Comparison of ENCODE assay signal across 16 cellular contexts in the genomic region with DNA sequence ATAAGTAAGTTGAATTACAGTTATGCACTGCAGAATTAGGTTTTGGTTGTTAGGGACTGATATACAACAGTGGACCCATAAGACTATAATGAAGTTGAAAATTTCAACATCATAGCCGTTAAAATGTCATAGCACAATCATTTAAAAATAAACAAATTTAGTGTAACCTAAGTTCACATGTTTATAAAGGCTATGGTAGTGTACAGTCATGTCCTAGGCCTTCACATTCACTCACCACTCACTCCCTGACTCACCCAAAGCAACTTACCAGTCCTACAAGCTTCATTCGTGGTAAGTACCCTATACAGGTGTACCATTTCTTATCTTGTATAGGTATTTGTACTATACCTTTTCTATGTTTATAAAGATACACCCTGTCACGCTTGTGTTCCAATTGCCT.
"Had no signal": no experiment of that assay in that cellular context is flagged by ENCODE, and none has a peak within 500 bp of the region (broad histone marks: within the 10 kb centered on the region; RNA-seq: fewer than 3 reads in every experiment).

No MANE protein-coding gene starts in this region.

- H3K36me3 Mint-ChIP-seq: activated naive CD4-positive, alpha-beta T cell treated with anti-CD3 and anti-CD28 coated beads, Interleukin-2, amount 10 ng/mL, durations not matched to agents 7 days and 5 days; neural progenitor cell; stimulated activated memory B cell treated with anti-CD40 and anti-IgM and Interleukin-4, amounts not matched to agents 10 μg/mL and 1 μg/mL and 100 μg/mL, for 72 hours had no signal

- H3K4me3 Mint-ChIP-seq: activated CD4-positive, alpha-beta T cell treated with anti-CD3 and anti-CD28 coated beads, Interleukin-2, amount 10 ng/mL, durations not matched to agents 24 days and 14 days; activated naive CD4-positive, alpha-beta T cell treated with anti-CD3 and anti-CD28 coated beads, Interleukin-2, amount 10 ng/mL, durations not matched to agents 7 days and 5 days; neural progenitor cell; stimulated activated memory B cell treated with anti-CD40 and anti-IgM and Interleukin-4, amounts not matched to agents 10 μg/mL and 1 μg/mL and 100 μg/mL, for 72 hours; T-helper 1 cell treated with Interleukin-12 subunit alpha and Interleukin-12 subunit beta and Interleukin-4 antibody, amounts not matched to agents 30 μg/mL and 1 μg/mL, for 36 hours; WTC11 had no signal

- H3K9me3 Mint-ChIP-seq: activated CD4-positive, alpha-beta T cell treated with anti-CD3 and anti-CD28 coated beads, Interleukin-2, amount 10 ng/mL, durations not matched to agents 24 days and 14 days; activated naive CD4-positive, alpha-beta T cell treated with anti-CD3 and anti-CD28 coated beads, Interleukin-2, amount 10 ng/mL, durations not matched to agents 7 days and 5 days; activated T-helper 2 cell treated with anti-CD3 and anti-CD28 coated beads, Interferon-gamma antibody, Interleukin-2, Interleukin-4, amounts not matched to agents 10 μg/mL and 5 μg/mL and 100 μg/mL, durations not matched to agents 14 hours and 24 hours and 36 hours; stimulated activated memory B cell treated with anti-CD40 and anti-IgM and Interleukin-4, amounts not matched to agents 10 μg/mL and 1 μg/mL and 100 μg/mL, for 72 hours; T-helper 1 cell treated with Interleukin-12 subunit alpha and Interleukin-12 subunit beta and Interleukin-4 antibody, amounts not matched to agents 30 μg/mL and 1 μg/mL, for 36 hours had no signal

- H2AFZ ChIP-seq: neural progenitor cell had no signal

- H3K4me1 ChIP-seq: adrenal gland, gastrocnemius medialis, tibial nerve had no signal

- H3K9ac ChIP-seq: neural progenitor cell had no signal

- H3K4me3 ChIP-seq: adrenal gland, gastrocnemius medialis, neural progenitor cell, ovary, skin epidermis, tibial nerve had no signal

- H3K4me1 Mint-ChIP-seq: activated CD4-positive, alpha-beta T cell treated with anti-CD3 and anti-CD28 coated beads, Interleukin-2, amount 10 ng/mL, durations not matched to agents 24 days and 14 days; activated naive CD4-positive, alpha-beta T cell treated with anti-CD3 and anti-CD28 coated beads, Interleukin-2, amount 10 ng/mL, durations not matched to agents 7 days and 5 days; stimulated activated memory B cell treated with anti-CD40 and anti-IgM and Interleukin-4, amounts not matched to agents 10 μg/mL and 1 μg/mL and 100 μg/mL, for 72 hours had no signal

- H3K27me3 Mint-ChIP-seq: activated CD4-positive, alpha-beta T cell treated with anti-CD3 and anti-CD28 coated beads, Interleukin-2, amount 10 ng/mL, durations not matched to agents 24 days and 14 days; stimulated activated memory B cell treated with anti-CD40 and anti-IgM and Interleukin-4, amounts not matched to agents 10 μg/mL and 1 μg/mL and 100 μg/mL, for 72 hours had no signal

- H3K27ac Mint-ChIP-seq: activated CD4-positive, alpha-beta T cell treated with anti-CD3 and anti-CD28 coated beads, Interleukin-2, amount 10 ng/mL, durations not matched to agents 24 days and 14 days; activated naive CD4-positive, alpha-beta T cell treated with anti-CD3 and anti-CD28 coated beads, Interleukin-2, amount 10 ng/mL, durations not matched to agents 7 days and 5 days; activated T-helper 2 cell treated with anti-CD3 and anti-CD28 coated beads, Interferon-gamma antibody, Interleukin-2, Interleukin-4, amounts not matched to agents 10 μg/mL and 5 μg/mL and 100 μg/mL, durations not matched to agents 14 hours and 24 hours and 36 hours; neural progenitor cell; stimulated activated memory B cell treated with anti-CD40 and anti-IgM and Interleukin-4, amounts not matched to agents 10 μg/mL and 1 μg/mL and 100 μg/mL, for 72 hours; T-helper 1 cell treated with Interleukin-12 subunit alpha and Interleukin-12 subunit beta and Interleukin-4 antibody, amounts not matched to agents 30 μg/mL and 1 μg/mL, for 36 hours; WTC11 had no signal

- ATAC-seq: gastrocnemius medialis; stimulated activated memory B cell treated with anti-CD40 and anti-IgM and Interleukin-4, amounts not matched to agents 10 μg/mL and 1 μg/mL and 100 μg/mL, for 72 hours; WTC11 had no signal

- H3K27ac ChIP-seq: adrenal gland, gastrocnemius medialis, neural progenitor cell, ovary, skin epidermis, tibial nerve had no signal

- DNase-seq: activated CD4-positive, alpha-beta T cell treated with anti-CD3 and anti-CD28 coated beads, Interleukin-2, amount 10 ng/mL, durations not matched to agents 24 days and 14 days; activated CD8-positive, alpha-beta memory T cell treated with anti-CD3 and anti-CD28 coated beads for 24 hours; activated naive CD4-positive, alpha-beta T cell treated with anti-CD3 and anti-CD28 coated beads, Interleukin-2, amount 10 ng/mL, durations not matched to agents 7 days and 5 days; adrenal gland; central memory CD4-positive, alpha-beta T cell; cortex of kidney; effector CD8-positive, alpha-beta T cell; gastrocnemius medialis; ovary had no signal

- H3K9me3 ChIP-seq: adrenal gland, gastrocnemius medialis, ovary, tibial nerve had no signal

- H3K4me2 ChIP-seq: neural progenitor cell had no signal

- H3K36me3 ChIP-seq: adrenal gland, gastrocnemius medialis, neural progenitor cell, ovary, tibial nerve had no signal

- H3K27me3 ChIP-seq: adrenal gland, gastrocnemius medialis, neural progenitor cell, ovary, tibial nerve had no signal
